22 cellular contexts compared by ENCODE assay signal in the genomic region with DNA sequence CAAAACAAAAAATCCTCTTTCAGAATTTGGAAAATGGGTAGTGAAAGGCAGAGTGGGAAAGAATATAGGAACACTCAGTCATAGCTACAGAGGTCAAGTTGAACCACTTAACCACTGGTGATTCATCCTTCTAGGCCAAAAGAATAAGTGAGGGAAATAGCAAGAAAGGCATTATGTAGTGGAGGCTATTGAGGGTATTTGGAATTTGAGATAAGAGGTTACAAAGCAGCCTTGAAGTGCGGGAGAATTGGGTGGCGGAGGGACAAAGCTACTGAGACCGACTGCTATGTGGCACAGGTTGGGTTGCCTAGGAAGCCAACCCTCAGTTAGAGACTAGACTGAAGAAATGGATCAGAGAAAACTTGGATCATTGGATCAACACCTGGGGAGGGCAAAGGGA.
DNase-seq lines count a peak whose midpoint lies in the region; ATAC-seq and TF ChIP-seq lines count a peak whose summit lies in the region.
"Had no signal": no experiment of that assay in that cellular context is flagged by ENCODE, and none has a peak within 500 bp of the region (broad histone marks: within the 10 kb centered on the region; RNA-seq: fewer than 3 reads in every experiment).

No MANE protein-coding gene starts in this region.

- no peaks in the 10 kb centered on the region for H4K20me1 ChIP-seq in fibroblast of lung (ENCODE audit: control insufficient read depth, extremely low read depth, insufficient read depth, low read length)

- no peak overlapping the region for H3K18ac ChIP-seq in mesendoderm (ENCODE audit: low read length)

- peak; percentile 26 for DNase-seq in COLO829 (ENCODE audit: low spot score)
- peak; percentile 51 for DNase-seq in HT1080 (ENCODE audit: low read depth)
- DNase-seq in fibroblast of lung (ENCODE audit: low read depth in 2 of 2) = peak; percentile 7 to 84
- peak; percentile 32 for DNase-seq in mesendoderm
- DNase-seq in sciatic nerve (ENCODE audit: low spot score) = no peak
- DNase-seq in NCI-H82 (lab: John Stamatoyannopoulos, UW) = no peak
- no peak for DNase-seq in NCI-H526 treated with DMSO at 0.1 percent for 48 hours (lab: John Stamatoyannopoulos, UW)
- no peak for DNase-seq in activated naive CD4-positive, alpha-beta T cell treated with anti-CD3 and anti-CD28 coated beads, Interleukin-2, amount 10 ng/mL, durations not matched to agents 7 days and 5 days
- DNase-seq: activated B cell treated with CpG ODN at 0.5 μM for 24 hours; activated naive CD8-positive, alpha-beta T cell treated with anti-CD3 and anti-CD28 coated beads, Interleukin-2, amount 50 U/mL, for 24 hours; CD4-positive, alpha-beta T cell; cerebellar nuclear complex; DMS79; effector CD8-positive, alpha-beta T cell; NCI-H2081; NCI-H526; SJCRH30; transverse colon had no signal

- no peak for TF ChIP-seq CTCF in fibroblast of lung (conservative IDR thresholded peaks at IDR 0.05 in 1 of 2, IDR thresholded peaks at IDR 0.05 in 1 of 2; ENCODE audit: low read depth in 1 of 2, low read length in 2 of 2)

- H4K5ac ChIP-seq in mesendoderm (ENCODE audit: low read length) = no peak overlapping the region

- H3K79me1 ChIP-seq in mesendoderm (ENCODE audit: low read length) = no peaks in the 10 kb centered on the region

- CTCF ChIA-PET in activated naive CD4-positive, alpha-beta T cell treated with anti-CD3 and anti-CD28 coated beads, Interleukin-2, amount 10 ng/mL, durations not matched to agents 7 days and 5 days (lab: Charles Lee) = no interaction called here

- H4K8ac ChIP-seq in mesendoderm (ENCODE audit: low read depth, low read length) = no peak overlapping the region

- no peak overlapping the region for H2AFZ ChIP-seq in fibroblast of lung (ENCODE audit: low read length)
- H2AFZ ChIP-seq: hepatocyte, neural progenitor cell had no signal

- H2BK5ac ChIP-seq in mesendoderm (ENCODE audit: low read length) = no peak overlapping the region

- no peak overlapping the region for H3K23ac ChIP-seq in mesendoderm (ENCODE audit: low read length)

- intact Hi-C loops in sciatic nerve (cut with DNase I) = loop anchor here (5.0 kb wide), 1 partner anchor 1655 kb away; no protein-coding TSS in a partner anchor

- no peaks in the 10 kb centered on the region for H3K9me3 Mint-ChIP-seq in activated naive CD4-positive, alpha-beta T cell treated with anti-CD3 and anti-CD28 coated beads, Interleukin-2, amount 10 ng/mL, durations not matched to agents 7 days and 5 days
- H3K9me3 Mint-ChIP-seq: activated B cell treated with CpG ODN at 0.5 μM for 24 hours; activated naive CD8-positive, alpha-beta T cell treated with anti-CD3 and anti-CD28 coated beads, Interleukin-2, amount 50 U/mL, for 24 hours; CD4-positive, alpha-beta T cell; neural progenitor cell had no signal

- H3K27me3 ChIP-seq in fibroblast of lung (ENCODE audit: control insufficient read depth, insufficient read depth, low read length) (no peaks in the 10 kb centered on the region), mesendoderm (ENCODE audit: insufficient read depth, low read length, poor library complexity) (no peaks in the 10 kb centered on the region)
- H3K27me3 ChIP-seq: hepatocyte, neural progenitor cell, SJCRH30, transverse colon had no signal

- H3K9ac ChIP-seq in fibroblast of lung (ENCODE audit: insufficient read depth, low read length) (no peak overlapping the region), mesendoderm (ENCODE audit: low read length) (no peak overlapping the region)
- H3K9ac ChIP-seq: neural progenitor cell had no signal

- no peak overlapping the region for H2AK5ac ChIP-seq in mesendoderm (ENCODE audit: low read length)

- WGBS in mesendoderm (ENCODE audit: extremely low coverage, insufficient coverage, low lambda C conversion rate) = no CpG with 5 or more reads among the region's 3 CpGs

- H3K4me1 ChIP-seq in fibroblast of lung (ENCODE audit: control insufficient read depth, extremely low read depth, insufficient read depth, low read length) = no peaks in the 10 kb centered on the region
- H3K4me1 ChIP-seq in mesendoderm (ENCODE audit: control insufficient read depth, low read depth, low read length) = no peaks in the 10 kb centered on the region
- H3K4me1 ChIP-seq: SJCRH30 had no signal

- no peak overlapping the region for H3K56ac ChIP-seq in mesendoderm (ENCODE audit: low read length)

- no peak overlapping the region for H3K4me3 Mint-ChIP-seq in activated naive CD4-positive, alpha-beta T cell treated with anti-CD3 and anti-CD28 coated beads, Interleukin-2, amount 10 ng/mL, durations not matched to agents 7 days and 5 days
- H3K4me3 Mint-ChIP-seq: activated B cell treated with CpG ODN at 0.5 μM for 24 hours; activated naive CD8-positive, alpha-beta T cell treated with anti-CD3 and anti-CD28 coated beads, Interleukin-2, amount 50 U/mL, for 24 hours; CD4-positive, alpha-beta T cell; neural progenitor cell; stimulated activated effector memory CD8-positive, alpha-beta T cell treated with anti-CD3 and anti-CD28 coated beads, Interleukin-12 subunit alpha, Interleukin-12 subunit beta, amount 100 ng/mL, for 72 hours had no signal

- no peak overlapping the region for H3K27ac ChIP-seq in fibroblast of lung (ENCODE audit: insufficient read depth, low read length)
- H3K27ac ChIP-seq in mesendoderm (ENCODE audit: low read depth, low read length) = no peak overlapping the region
- H3K27ac ChIP-seq: hepatocyte, HL-60, neural progenitor cell, SJCRH30, transverse colon had no signal

- no peak overlapping the region for H3K27ac Mint-ChIP-seq in activated naive CD4-positive, alpha-beta T cell treated with anti-CD3 and anti-CD28 coated beads, Interleukin-2, amount 10 ng/mL, durations not matched to agents 7 days and 5 days
- H3K27ac Mint-ChIP-seq: activated B cell treated with CpG ODN at 0.5 μM for 24 hours; activated naive CD8-positive, alpha-beta T cell treated with anti-CD3 and anti-CD28 coated beads, Interleukin-2, amount 50 U/mL, for 24 hours; CD4-positive, alpha-beta T cell; neural progenitor cell; stimulated activated effector memory CD8-positive, alpha-beta T cell treated with anti-CD3 and anti-CD28 coated beads, Interleukin-12 subunit alpha, Interleukin-12 subunit beta, amount 100 ng/mL, for 72 hours had no signal

- H3K36me3 ChIP-seq in fibroblast of lung (ENCODE audit: control insufficient read depth, insufficient read depth, low read length) = no peaks in the 10 kb centered on the region
- H3K36me3 ChIP-seq in mesendoderm (ENCODE audit: control insufficient read depth, insufficient read depth, low read length) = no peaks in the 10 kb centered on the region
- H3K36me3 ChIP-seq: neural progenitor cell, SJCRH30, transverse colon had no signal

- H2BK15ac ChIP-seq in mesendoderm (replicated peaks; ENCODE audit: low read depth) = no peak overlapping the region

- H3K36me3 Mint-ChIP-seq in activated naive CD4-positive, alpha-beta T cell treated with anti-CD3 and anti-CD28 coated beads, Interleukin-2, amount 10 ng/mL, durations not matched to agents 7 days and 5 days = no peaks in the 10 kb centered on the region
- H3K36me3 Mint-ChIP-seq: neural progenitor cell; stimulated activated effector memory CD8-positive, alpha-beta T cell treated with anti-CD3 and anti-CD28 coated beads, Interleukin-12 subunit alpha, Interleukin-12 subunit beta, amount 100 ng/mL, for 72 hours had no signal

- H3K9me3 ChIP-seq in fibroblast of lung (ENCODE audit: control insufficient read depth, insufficient read depth, low read depth, low read length) = no peaks in the 10 kb centered on the region
- H3K9me3 ChIP-seq: SJCRH30, transverse colon had no signal

- no peaks in the 10 kb centered on the region for H3K27me3 Mint-ChIP-seq in activated naive CD4-positive, alpha-beta T cell treated with anti-CD3 and anti-CD28 coated beads, Interleukin-2, amount 10 ng/mL, durations not matched to agents 7 days and 5 days
- H3K27me3 Mint-ChIP-seq: activated B cell treated with CpG ODN at 0.5 μM for 24 hours had no signal

- H3K4me3 ChIP-seq in fibroblast of lung (replicated peaks in 1 of 4; ENCODE audit: control extremely low read depth in 1 of 4, insufficient read depth in 1 of 4, low read depth in 3 of 4, low read length in 4 of 4) (no peak overlapping the region), mesendoderm (ENCODE audit: low read length) (no peak overlapping the region)
- H3K4me3 ChIP-seq: hepatocyte, neural progenitor cell, SJCRH30, transverse colon had no signal

- H3K4me1 Mint-ChIP-seq in activated naive CD4-positive, alpha-beta T cell treated with anti-CD3 and anti-CD28 coated beads, Interleukin-2, amount 10 ng/mL, durations not matched to agents 7 days and 5 days = no peaks in the 10 kb centered on the region
- H3K4me1 Mint-ChIP-seq: activated B cell treated with CpG ODN at 0.5 μM for 24 hours; activated naive CD8-positive, alpha-beta T cell treated with anti-CD3 and anti-CD28 coated beads, Interleukin-2, amount 50 U/mL, for 24 hours; stimulated activated effector memory CD8-positive, alpha-beta T cell treated with anti-CD3 and anti-CD28 coated beads, Interleukin-12 subunit alpha, Interleukin-12 subunit beta, amount 100 ng/mL, for 72 hours had no signal

- H3K4me2 ChIP-seq in fibroblast of lung (ENCODE audit: extremely low read depth, insufficient read depth, low read length) (no peak overlapping the region), mesendoderm (ENCODE audit: low read length) (no peak overlapping the region)
- H3K4me2 ChIP-seq: hepatocyte, neural progenitor cell had no signal

- no peak overlapping the region for H2BK120ac ChIP-seq in mesendoderm (ENCODE audit: low read depth, low read length)

- H3K79me2 ChIP-seq in fibroblast of lung (ENCODE audit: control insufficient read depth, insufficient read depth, low read length) = no peaks in the 10 kb centered on the region
- no peaks in the 10 kb centered on the region for H3K79me2 ChIP-seq in mesendoderm (ENCODE audit: control insufficient read depth, insufficient read depth, low read length)
- H3K79me2 ChIP-seq: hepatocyte had no signal

- no peak overlapping the region for H3K4ac ChIP-seq in mesendoderm (ENCODE audit: low read depth, low read length)

- ATAC-seq in sciatic nerve = no peak
- ATAC-seq: activated naive CD8-positive, alpha-beta T cell treated with anti-CD3 and anti-CD28 coated beads, Interleukin-2, amount 50 U/mL, for 24 hours; stimulated activated effector memory CD8-positive, alpha-beta T cell treated with anti-CD3 and anti-CD28 coated beads, Interleukin-12 subunit alpha, Interleukin-12 subunit beta, amount 100 ng/mL, for 72 hours had no signal

Comparison
In these comparisons a context has a peak if more than half of its experiments do, and no peak if none do; other contexts are left out.
1. DNase-seq: peak in COLO829 (single experiment), HT1080 (single experiment), fibroblast of lung (2 of 2) and mesendoderm (single experiment); none in sciatic nerve (single experiment), NCI-H82 (single experiment), NCI-H526 treated with DMSO at 0.1 percent for 48 hours (single experiment) and activated naive CD4-positive, alpha-beta T cell treated with anti-CD3 and anti-CD28 coated beads, Interleukin-2, amount 10 ng/mL, durations not matched to agents 7 days and 5 days (single experiment).